In the genomic region with DNA sequence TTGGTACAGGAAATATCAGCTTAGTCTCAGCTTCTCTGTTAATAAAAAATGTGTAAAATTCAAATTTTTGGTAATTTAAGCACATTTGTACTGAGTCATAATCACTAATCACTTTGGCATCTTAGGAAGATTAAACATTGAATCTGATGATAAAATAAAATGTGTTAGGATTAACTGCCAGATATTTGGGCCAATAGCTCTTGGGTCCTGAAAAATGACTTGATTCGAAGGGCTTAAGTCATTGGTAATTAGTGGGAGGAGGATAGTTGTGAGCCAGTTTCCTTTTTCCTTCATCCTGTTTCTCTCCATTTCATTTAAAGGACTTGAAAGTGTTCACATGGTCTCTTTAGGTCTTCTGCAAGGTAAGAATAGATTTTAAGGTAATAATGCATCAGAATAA, we compare ENCODE assay signal across 14 cellular contexts.
DNase-seq lines count a peak whose midpoint lies in the region; ATAC-seq and TF ChIP-seq lines count a peak whose summit lies in the region.
"Had no signal": no experiment of that assay in that cellular context is flagged by ENCODE, and none has a peak within 500 bp of the region (broad histone marks: within the 10 kb centered on the region; RNA-seq: fewer than 3 reads in every experiment).

No MANE protein-coding gene starts in this region.

- H2AFZ ChIP-seq in Karpas-422 (ENCODE audit: low read length) = no peak overlapping the region

- DNase-seq in A673 (ENCODE audit: low spot score) (peak; percentile 49), GM04503 (ENCODE audit: low read depth) (peak; percentile 33), M059J (ENCODE audit: low read depth) (peak; percentile 41), foreskin fibroblast (peak; percentile 48 to 66), Karpas-422 (no peak), dermis blood vessel endothelial cell (no peak)
- DNase-seq in stimulated activated CD4-positive, alpha-beta T cell treated with anti-CD3 and anti-CD28 coated beads, Interleukin-2, amount 100 ng/mL, for 48 hours = no peak
- DNase-seq: DMS 273 treated with DMSO at 0.1 percent for 48 hours, NCI-H1930, NCI-H510A treated with DMSO at 0.1 percent for 48 hours had no signal

- H3K27me3 ChIP-seq in A673 (replicated peaks; ENCODE audit: insufficient read depth, low read depth, low read length, poor library complexity) = no peaks in the 10 kb centered on the region
- no peaks in the 10 kb centered on the region for H3K27me3 ChIP-seq in Karpas-422 (ENCODE audit: low read length)
- H3K27me3 ChIP-seq: SJSA1 had no signal

- H3K4me3 ChIP-seq in A673 (ENCODE audit: low read depth, low read length, poor library complexity, severe bottlenecking) (no peak overlapping the region), foreskin fibroblast (ENCODE audit: low read depth in 1 of 2, low read length in 2 of 2) (no peak overlapping the region), Karpas-422 (ENCODE audit: low read length) (no peak overlapping the region)
- H3K4me3 ChIP-seq: SJSA1 had no signal

- TF ChIP-seq CTCF in A673 (conservative IDR thresholded peaks at IDR 0.05; ENCODE audit: low read depth, low read length) (no peak), foreskin fibroblast (IDR thresholded peaks at IDR 0.05; ENCODE audit: low read depth, low read length) (no peak)

- intact Hi-C loops in A673 (cut with micrococcal nuclease; ENCODE audit: unreplicated experiment) = loop anchor here (2.0 kb wide), 1 partner anchor 270 kb away; no protein-coding TSS in a partner anchor

- no peak overlapping the region for H3K9ac ChIP-seq in Karpas-422 (ENCODE audit: low read length)

- CTCF ChIA-PET in A673 (lab: Charles Lee) = no interaction called here

- no peak overlapping the region for H3K27ac ChIP-seq in A673 (ENCODE audit: low read depth, low read length, poor library complexity, severe bottlenecking)
- no peak overlapping the region for H3K27ac ChIP-seq in Karpas-422 (ENCODE audit: low read length)
- H3K27ac ChIP-seq: 22Rv1, C4-2B, SJSA1 had no signal

- no TSS peak for BruUV-seq in A673 (replicated peaks; lab: Mats Ljungman, UMichigan)

- POLR2A ChIA-PET in A673 (lab: Charles Lee; ENCODE audit: low non-redundant PET) = no interaction called here

- H3K9me2 ChIP-seq in Karpas-422 (replicated peaks; ENCODE audit: insufficient read depth, low read length) = no peaks in the 10 kb centered on the region

- H3K4me1 ChIP-seq in A673 (ENCODE audit: insufficient read depth, low read length, poor library complexity, severe bottlenecking) = no peaks in the 10 kb centered on the region
- no peaks in the 10 kb centered on the region for H3K4me1 ChIP-seq in Karpas-422 (ENCODE audit: low read length)
- H3K4me1 ChIP-seq: SJSA1 had no signal

- H3K36me3 ChIP-seq in A673 (ENCODE audit: insufficient read depth, low read length, poor library complexity, severe bottlenecking) (no peaks in the 10 kb centered on the region), Karpas-422 (ENCODE audit: insufficient read depth, low read length) (no peaks in the 10 kb centered on the region)
- H3K36me3 ChIP-seq: SJSA1 had no signal

- no peak for ATAC-seq in HG02588 (IDR thresholded peaks at IDR 0.05; ENCODE audit: unreplicated experiment)

- H3K79me2 ChIP-seq in Karpas-422 (ENCODE audit: low read length) = no peaks in the 10 kb centered on the region

- no peaks in the 10 kb centered on the region for H4K20me1 ChIP-seq in Karpas-422 (ENCODE audit: insufficient read depth, low read depth, low read length)

- H3K4me2 ChIP-seq in Karpas-422 (ENCODE audit: low read depth, low read length, poor library complexity, severe bottlenecking) = no peak overlapping the region

- H3K9me3 ChIP-seq in A673 (ENCODE audit: low read depth, low read length, poor library complexity, severe bottlenecking) (no peaks in the 10 kb centered on the region), Karpas-422 (ENCODE audit: low read length) (no peaks in the 10 kb centered on the region)
- H3K9me3 ChIP-seq: SJSA1 had no signal

Comparison
In these comparisons a context has a peak if more than half of its experiments do, and no peak if none do; other contexts are left out.
1. DNase-seq: peak in A673 (single experiment), GM04503 (single experiment), M059J (single experiment) and foreskin fibroblast (2 of 2); none in Karpas-422 (single experiment), stimulated activated CD4-positive, alpha-beta T cell treated with anti-CD3 and anti-CD28 coated beads, Interleukin-2, amount 100 ng/mL, for 48 hours (0 of 2) and dermis blood vessel endothelial cell (single experiment).